In the genomic region with DNA sequence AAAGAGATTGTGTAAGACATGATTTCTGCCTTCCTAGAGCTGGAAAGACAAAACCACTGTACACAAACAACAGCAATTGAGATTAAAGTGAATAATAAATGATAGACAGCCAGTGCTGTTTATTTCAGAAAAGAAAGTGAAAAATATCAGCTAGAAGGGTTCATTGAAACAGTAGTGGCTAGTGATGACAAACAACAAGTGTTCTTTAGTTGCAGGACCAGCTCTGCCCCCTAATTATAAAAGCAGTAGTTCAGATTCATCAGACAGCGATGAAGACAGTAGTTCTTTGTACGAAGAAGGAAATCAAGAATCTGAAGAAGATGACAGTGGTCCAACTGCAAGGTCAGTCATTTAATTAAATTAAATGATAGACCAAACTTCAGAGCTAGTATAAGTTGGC, we compare ENCODE assay signal across 14 cellular contexts. TPM values are rescaled to one million over a fixed set of nuclear protein-coding genes. Genes with fewer than 3 reads are reported as not detected.
A peak's percentile ranks its signal among the peaks of the same experiment; 100 is the strongest.
DNase-seq lines count a peak whose midpoint lies in the region; ATAC-seq and TF ChIP-seq lines count a peak whose summit lies in the region.
"Had no signal": no experiment of that assay in that cellular context is flagged by ENCODE, and none has a peak within 500 bp of the region (broad histone marks: within the 10 kb centered on the region; RNA-seq: fewer than 3 reads in every experiment).

No MANE protein-coding gene starts in this region.

- H3K9me2 ChIP-seq in Karpas-422 (replicated peaks; ENCODE audit: insufficient read depth, low read length), result no peaks in the 10 kb centered on the region

- H3K9me3 ChIP-seq in Karpas-422 (ENCODE audit: low read length) (no peaks in the 10 kb centered on the region), smooth muscle cell (replicated peaks; ENCODE audit: low read depth) (no peaks in the 10 kb centered on the region), WERI-Rb-1 (ENCODE audit: severe bottlenecking) (no peaks in the 10 kb centered on the region)
- H3K9me3 ChIP-seq: BE2C, Caco-2 had no signal

- H3K4me3 ChIP-seq in Karpas-422 (ENCODE audit: low read length) (no peak overlapping the region), dorsolateral prefrontal cortex (peak overlapping the region in 9 of 59 donors; percentile 0 to 40 (median 14)), smooth muscle cell (no peak overlapping the region), WERI-Rb-1 (ENCODE audit: low read depth, low read length) (no peak overlapping the region)

- H3K27ac ChIP-seq in Karpas-422 (ENCODE audit: low read length), result no peak overlapping the region
- H3K27ac ChIP-seq in dorsolateral prefrontal cortex, result peak overlapping the region in 42 of 59 donors; percentile 2 to 75 (median 42)
- H3K27ac ChIP-seq in layer of hippocampus (ENCODE audit: low read depth, low read length), result peak overlapping the region; percentile 55
- no peak overlapping the region for H3K27ac ChIP-seq in smooth muscle cell (ENCODE audit: low read depth)
- H3K27ac ChIP-seq in WERI-Rb-1, result no peak overlapping the region
- H3K27ac ChIP-seq: HL-60 had no signal

- no peaks in the 10 kb centered on the region for H4K20me1 ChIP-seq in Karpas-422 (ENCODE audit: insufficient read depth, low read depth, low read length)
- H4K20me1 ChIP-seq in smooth muscle cell (ENCODE audit: low read depth), result no peaks in the 10 kb centered on the region

- H3K36me3 ChIP-seq in Karpas-422 (ENCODE audit: insufficient read depth, low read length) (peaks cover 10% of the 10 kb centered on the region), smooth muscle cell (ENCODE audit: low read depth) (peaks cover 16% of the 10 kb centered on the region), WERI-Rb-1 (peaks cover 31% of the 10 kb centered on the region)

- H3K27me3 ChIP-seq in Karpas-422 (ENCODE audit: low read length) (no peaks in the 10 kb centered on the region), dorsolateral prefrontal cortex (no peaks in the 10 kb centered on the region), layer of hippocampus (ENCODE audit: control insufficient read depth, insufficient read depth, low read length) (no peaks in the 10 kb centered on the region), smooth muscle cell (ENCODE audit: low read depth) (no peaks in the 10 kb centered on the region), WERI-Rb-1 (ENCODE audit: insufficient read depth, low read depth, severe bottlenecking) (no peaks in the 10 kb centered on the region)
- H3K27me3 ChIP-seq: BE2C had no signal

- no peak for ATAC-seq in HG02884 (IDR thresholded peaks at IDR 0.05; ENCODE audit: unreplicated experiment)

- no peak for TF ChIP-seq CTCF in dorsolateral prefrontal cortex (IDR thresholded peaks at IDR 0.05 in 54 of 56, conservative IDR thresholded peaks at IDR 0.05 in 2 of 56; ENCODE audit: low read depth in 1 of 56, partially characterized antibody in 56 of 56)
- TF ChIP-seq CTCF in smooth muscle cell (IDR thresholded peaks at IDR 0.05; ENCODE audit: borderline replicate concordance, insufficient read depth, poor library complexity, severe bottlenecking), result no peak
- TF ChIP-seq CTCF in WERI-Rb-1 (IDR thresholded peaks at IDR 0.05; ENCODE audit: low read depth, low read length), result no peak

- H3K79me2 ChIP-seq in Karpas-422 (ENCODE audit: low read length) (no peaks in the 10 kb centered on the region), smooth muscle cell (ENCODE audit: low read depth) (peaks cover 3% of the 10 kb centered on the region)

- H3K4me1 ChIP-seq in Karpas-422 (ENCODE audit: low read length) (peaks cover 3% of the 10 kb centered on the region; the same call in 1 of the 2 replicates), smooth muscle cell (ENCODE audit: low read depth) (no peaks in the 10 kb centered on the region)
- H3K4me1 ChIP-seq: BE2C, Caco-2 had no signal

- 95% methylated on average over 2 of the region's 2 CpGs for WGBS in smooth muscle cell (ENCODE audit: low lambda C conversion rate)

- H3K4me2 ChIP-seq in Karpas-422 (ENCODE audit: low read depth, low read length, poor library complexity, severe bottlenecking) (no peak overlapping the region), smooth muscle cell (no peak overlapping the region)

- H3K9ac ChIP-seq in Karpas-422 (ENCODE audit: low read length) (no peak overlapping the region), smooth muscle cell (ENCODE audit: low read depth) (no peak overlapping the region)

- DNase-seq in Karpas-422, result peak; percentile 23
- no peak for DNase-seq in dorsolateral prefrontal cortex
- no peak for DNase-seq in smooth muscle cell (lab: John Stamatoyannopoulos, UW; ENCODE audit: unreplicated experiment)
- no peak for DNase-seq in WERI-Rb-1
- DNase-seq: BE2C; C1 segment of cervical spinal cord; Caco-2; CD4-positive, CD25-positive, alpha-beta regulatory T cell; CD8-positive, alpha-beta memory T cell; H9; IMR-90 had no signal

- no peak overlapping the region for H2AFZ ChIP-seq in Karpas-422 (ENCODE audit: low read length)
- H2AFZ ChIP-seq in smooth muscle cell (ENCODE audit: low read depth), result no peak overlapping the region

- no peaks in the 10 kb centered on the region for H3F3A ChIP-seq in smooth muscle cell (ENCODE audit: low read depth)

- intact Hi-C loops in dorsolateral prefrontal cortex (cut with DNase I), result no loop called here

RNA-seq across cellular contexts. Expression of a gene that starts 14.8 kb away (rescaled TPM):
- 23.8 and 36.2 TPM in 2 replicates for total RNA-seq in Karpas-422 (2014; rRNA removed; shearing (Covaris generic); ENCODE audit: low replicate concordance)
- total RNA-seq in dorsolateral prefrontal cortex, result 10 to 100 TPM; 33.6 to 63.8 (median 48.2) TPM
- total RNA-seq in smooth muscle cell, result 23.1 and 28.4 TPM in 2 replicates
- 11.1 and 13.7 TPM in 2 replicates for polyA plus RNA-seq in smooth muscle cell

RNA-seq across cellular contexts. Expression of a gene that starts 14.8 kb away (rescaled TPM):
- total RNA-seq in Karpas-422 (2014; rRNA removed; shearing (Covaris generic); ENCODE audit: low replicate concordance), result 3.8 and 7.3 TPM in 2 replicates
- 10 to 100 TPM in 1 of 120 experiments, 1 to 10 TPM in 119; 3.6 to 10.1 (median 6.9) TPM for total RNA-seq in dorsolateral prefrontal cortex
- total RNA-seq in smooth muscle cell, result 3.8 and 4.2 TPM in 2 replicates
- polyA plus RNA-seq in smooth muscle cell, result 4.5 and 5.2 TPM in 2 replicates

Comparison
In these comparisons a context has a peak if more than half of its experiments do, and no peak if none do; other contexts are left out.
1. H3K27ac ChIP-seq: peak in dorsolateral prefrontal cortex (42 of 59) and layer of hippocampus (single experiment); none in Karpas-422 (single experiment), smooth muscle cell (single experiment) and WERI-Rb-1 (single experiment).